19 cellular contexts compared by ENCODE assay signal in genomic region chr11:122046438-122046837, GRCh38.
"Had no signal": no experiment of that assay in that cellular context is flagged by ENCODE, and none has a peak within 500 bp of the region (broad histone marks: within the 10 kb centered on the region; RNA-seq: fewer than 3 reads in every experiment).

No MANE protein-coding gene starts in this region.

- H3K27ac ChIP-seq: hepatocyte, left ventricle myocardium inferior, right lobe of liver, thyroid gland, vagina had no signal

- H3K27me3 ChIP-seq: right lobe of liver, thyroid gland, vagina had no signal

- H3K36me3 ChIP-seq: left ventricle myocardium inferior, right lobe of liver, thyroid gland, vagina had no signal

- H2AFZ ChIP-seq: hepatocyte had no signal

- H3K79me2 ChIP-seq: hepatocyte had no signal

- H3K4me1 ChIP-seq: left ventricle myocardium inferior, right lobe of liver, thyroid gland, vagina had no signal

- H3K9me3 Mint-ChIP-seq: activated CD4-positive, alpha-beta T cell treated with anti-CD3 and anti-CD28 coated beads, Interleukin-2, amount 10 ng/mL, durations not matched to agents 7 days and 5 days; natural killer cell treated with Interleukin-12 subunit alpha and Interleukin-12 subunit beta and Interleukin-15 and Interleukin-18, amount 100 ng/mL, for 72 hours had no signal

- H3K4me3 ChIP-seq: hepatocyte, left ventricle myocardium inferior, right lobe of liver, thyroid gland, vagina had no signal

- H3K4me3 Mint-ChIP-seq: activated CD4-positive, alpha-beta T cell treated with anti-CD3 and anti-CD28 coated beads, Interleukin-2, amount 10 ng/mL, durations not matched to agents 7 days and 5 days; activated naive CD8-positive, alpha-beta T cell; effector memory CD8-positive, alpha-beta T cell; natural killer cell treated with Interleukin-12 subunit alpha and Interleukin-12 subunit beta and Interleukin-15 and Interleukin-18, amount 100 ng/mL, for 72 hours; stimulated activated effector memory CD8-positive, alpha-beta T cell treated with anti-CD3 and anti-CD28 coated beads, Interleukin-12 subunit alpha, Interleukin-12 subunit beta, amount 100 ng/mL, for 72 hours had no signal

- DNase-seq: activated CD4-positive, alpha-beta T cell treated with anti-CD3 and anti-CD28 coated beads, Interleukin-2, amount 10 ng/mL, durations not matched to agents 7 days and 5 days; activated CD8-positive, alpha-beta memory T cell treated with anti-CD3 and anti-CD28 coated beads, Interleukin-2, amount 50 U/mL, for 48 hours; activated gamma-delta T cell treated with Interleukin-2 at 50 U/mL for 16 hours; amniotic stem cell; dermis blood vessel endothelial cell; effector memory CD8-positive, alpha-beta T cell; erythroblast; left ventricle myocardium inferior; mesendoderm; occipital lobe; right lobe of liver; stimulated activated CD4-positive, alpha-beta T cell treated with anti-CD3 and anti-CD28 coated beads, Interleukin-12 subunit alpha, Interleukin-12 subunit beta, amount 100 ng/mL, for 4 hours; stimulated activated CD4-positive, alpha-beta T cell treated with anti-CD3 and anti-CD28 coated beads, Interleukin-2, amount 100 ng/mL, for 24 hours; thyroid gland had no signal

- H3K36me3 Mint-ChIP-seq: activated naive CD8-positive, alpha-beta T cell; natural killer cell treated with Interleukin-12 subunit alpha and Interleukin-12 subunit beta and Interleukin-15 and Interleukin-18, amount 100 ng/mL, for 72 hours; stimulated activated effector memory CD8-positive, alpha-beta T cell treated with anti-CD3 and anti-CD28 coated beads, Interleukin-12 subunit alpha, Interleukin-12 subunit beta, amount 100 ng/mL, for 72 hours had no signal

- H3K9me3 ChIP-seq: left ventricle myocardium inferior, right lobe of liver, thyroid gland, vagina had no signal

- ATAC-seq: effector memory CD8-positive, alpha-beta T cell; natural killer cell treated with Interleukin-12 subunit alpha and Interleukin-12 subunit beta and Interleukin-15 and Interleukin-18, amount 100 ng/mL, for 72 hours; right lobe of liver; stimulated activated effector memory CD8-positive, alpha-beta T cell treated with anti-CD3 and anti-CD28 coated beads, Interleukin-12 subunit alpha, Interleukin-12 subunit beta, amount 100 ng/mL, for 72 hours had no signal

- H3K27me3 Mint-ChIP-seq: activated CD4-positive, alpha-beta T cell treated with anti-CD3 and anti-CD28 coated beads, Interleukin-2, amount 10 ng/mL, durations not matched to agents 7 days and 5 days had no signal

- H3K4me2 ChIP-seq: hepatocyte had no signal

- H3K4me1 Mint-ChIP-seq: activated CD4-positive, alpha-beta T cell treated with anti-CD3 and anti-CD28 coated beads, Interleukin-2, amount 10 ng/mL, durations not matched to agents 7 days and 5 days; stimulated activated effector memory CD8-positive, alpha-beta T cell treated with anti-CD3 and anti-CD28 coated beads, Interleukin-12 subunit alpha, Interleukin-12 subunit beta, amount 100 ng/mL, for 72 hours had no signal

- H3K27ac Mint-ChIP-seq: activated CD4-positive, alpha-beta T cell treated with anti-CD3 and anti-CD28 coated beads, Interleukin-2, amount 10 ng/mL, durations not matched to agents 7 days and 5 days; activated naive CD8-positive, alpha-beta T cell; effector memory CD8-positive, alpha-beta T cell; natural killer cell treated with Interleukin-12 subunit alpha and Interleukin-12 subunit beta and Interleukin-15 and Interleukin-18, amount 100 ng/mL, for 72 hours; stimulated activated effector memory CD8-positive, alpha-beta T cell treated with anti-CD3 and anti-CD28 coated beads, Interleukin-12 subunit alpha, Interleukin-12 subunit beta, amount 100 ng/mL, for 72 hours had no signal
